ENCODE assay signal across 10 cellular contexts in genomic region chr1:224333939-224334701, GRCh38. TPM values are rescaled to one million over a fixed set of nuclear protein-coding genes. Genes with fewer than 3 reads are reported as not detected.
DNase-seq lines count a peak whose midpoint lies in the region; ATAC-seq, FAIRE-seq and TF ChIP-seq lines count a peak whose summit lies in the region.
"Had no signal": no experiment of that assay in that cellular context is flagged by ENCODE, and none has a peak within 500 bp of the region (broad histone marks: within the 10 kb centered on the region; RNA-seq: fewer than 3 reads in every experiment).

No MANE protein-coding gene starts in this region.

- H2AFZ ChIP-seq in fibroblast of lung (ENCODE audit: low read length) = no peak overlapping the region

- peaks cover 0 to 3% (median 2%) of the 10 kb centered on the region in 3 donors for H3K27me3 Mint-ChIP-seq in CD14-positive monocyte (ENCODE audit: low read depth in 3 of 3)

- H3K36me3 ChIP-seq in fibroblast of lung (ENCODE audit: control insufficient read depth, insufficient read depth, low read length) (no peaks in the 10 kb centered on the region), esophagus muscularis mucosa (no peaks in the 10 kb centered on the region)
- H3K36me3 ChIP-seq: adrenal gland had no signal

- H3K4me3 Mint-ChIP-seq in CD14-positive monocyte = no peak overlapping the region

- peak; percentile 16 for DNase-seq in AG08396 (ENCODE audit: low spot score)
- DNase-seq in GM12891 (ENCODE audit: insufficient read length, low spot score) = no peak
- peak; percentile 60 for DNase-seq in SIG-M5 (lab: John Stamatoyannopoulos, UW)
- peak; percentile 24 to 63 for DNase-seq in fibroblast of lung (ENCODE audit: low read depth in 2 of 2)
- no peak for DNase-seq in CD14-positive monocyte (ENCODE audit: low spot score)
- no peak for DNase-seq in activated effector memory CD4-positive, alpha-beta T cell treated with anti-CD3 and anti-CD28 coated beads, Interleukin-2, amount 50 U/mL, for 16 hours
- DNase-seq in esophagus muscularis mucosa (ENCODE audit: extremely low spot score) = no peak

- H3K4me1 Mint-ChIP-seq in CD14-positive monocyte = peaks cover 23% of the 10 kb centered on the region

- peaks cover 7 to 12% (median 11%) of the 10 kb centered on the region in 7 donors for H3K9me3 Mint-ChIP-seq in CD14-positive monocyte

- H3K4me1 ChIP-seq in fibroblast of lung (ENCODE audit: control insufficient read depth, extremely low read depth, insufficient read depth, low read length) = peaks cover 6% of the 10 kb centered on the region
- H3K4me1 ChIP-seq in esophagus muscularis mucosa = peaks cover 1 to 21% (median 12%) of the 10 kb centered on the region in 4 donors

- peaks cover 8% of the 10 kb centered on the region for H3K79me2 ChIP-seq in fibroblast of lung (ENCODE audit: control insufficient read depth, insufficient read depth, low read length)

- peak overlapping the region in 3 of 7 donors; percentile 2 to 78 (median 45) for H3K27ac Mint-ChIP-seq in CD14-positive monocyte

- TF ChIP-seq CTCF in fibroblast of lung (conservative IDR thresholded peaks at IDR 0.05 in 1 of 2, IDR thresholded peaks at IDR 0.05 in 1 of 2; ENCODE audit: low read depth in 1 of 2, low read length in 2 of 2) (no peak), CD14-positive monocyte (IDR thresholded peaks at IDR 0.05) (no peak), esophagus muscularis mucosa (IDR thresholded peaks at IDR 0.05) (no peak)

- no peak for ATAC-seq in HG03520 (IDR thresholded peaks at IDR 0.05; ENCODE audit: unreplicated experiment)

- peak; percentile 50 for FAIRE-seq in GM12891 (lab: Jason Lieb, UNC)

- H3K27me3 ChIP-seq in fibroblast of lung (ENCODE audit: control insufficient read depth, insufficient read depth, low read length) (no peaks in the 10 kb centered on the region), esophagus muscularis mucosa (peaks cover 0 to 8% (median 0%) of the 10 kb centered on the region in 4 donors)
- H3K27me3 ChIP-seq: adrenal gland had no signal

- H3K9me3 ChIP-seq in fibroblast of lung (ENCODE audit: control insufficient read depth, insufficient read depth, low read depth, low read length) = no peaks in the 10 kb centered on the region
- H3K9me3 ChIP-seq in esophagus muscularis mucosa = no peaks in the 10 kb centered on the region
- H3K9me3 ChIP-seq: adrenal gland had no signal

- 52% methylated on average over 5 of the region's 5 CpGs for WGBS in esophagus muscularis mucosa

- peak overlapping the region; percentile 4 for H3K27ac ChIP-seq in fibroblast of lung (ENCODE audit: insufficient read depth, low read length)
- no peak overlapping the region for H3K27ac ChIP-seq in esophagus muscularis mucosa (replicated peaks in 1 of 4)
- H3K27ac ChIP-seq: adrenal gland, SK-N-MC had no signal

- no peak overlapping the region for H3K4me2 ChIP-seq in fibroblast of lung (ENCODE audit: extremely low read depth, insufficient read depth, low read length)

- intact Hi-C loops in CD14-positive monocyte (cut with micrococcal nuclease) (loop anchor here (5.0 kb wide), 1 partner anchor 222 kb away; the partner anchor contains the start of gene FBXO28 (in 2 of the 2)), esophagus muscularis mucosa (cut with DNase I) (loop anchor here (2.0 to 10.0 kb wide), 3 partner anchors 121 to 217 kb away; no protein-coding TSS in a partner anchor)

- no peaks in the 10 kb centered on the region for H3K36me3 Mint-ChIP-seq in CD14-positive monocyte

- H3K9ac ChIP-seq in fibroblast of lung (ENCODE audit: insufficient read depth, low read length) = no peak overlapping the region

- no peak overlapping the region for H3K4me3 ChIP-seq in fibroblast of lung (replicated peaks in 1 of 4; ENCODE audit: control extremely low read depth in 1 of 4, insufficient read depth in 1 of 4, low read depth in 3 of 4, low read length in 4 of 4)
- no peak overlapping the region for H3K4me3 ChIP-seq in esophagus muscularis mucosa
- H3K4me3 ChIP-seq: adrenal gland, SK-N-MC had no signal

- no peak for TF ChIP-seq EP300 in esophagus muscularis mucosa (IDR thresholded peaks at IDR 0.05)

- TF ChIP-seq POLR2A in GM12891 (IDR thresholded peaks at IDR 0.05; ENCODE audit: low read depth, low read length) = no peak
- TF ChIP-seq POLR2A in esophagus muscularis mucosa (IDR thresholded peaks at IDR 0.05; ENCODE audit: low read depth) = no peak

- no peaks in the 10 kb centered on the region for H4K20me1 ChIP-seq in fibroblast of lung (ENCODE audit: control insufficient read depth, extremely low read depth, insufficient read depth, low read length)

TF ChIP-seq in GM12891, 5 proteins besides CTCF, POLR2A, EP300 and RAD21:
- TF ChIP-seq SPI1 (IDR thresholded peaks at IDR 0.05; ENCODE audit: low read depth, low read length) (no peak), POLR2AphosphoS5 (IDR thresholded peaks at IDR 0.05; ENCODE audit: low read depth, low read length) (no peak), PAX5 (IDR thresholded peaks at IDR 0.05; ENCODE audit: insufficient read depth, low read length, severe bottlenecking) (no peak), TAF1 (IDR thresholded peaks at IDR 0.05; ENCODE audit: low read depth, low read length) (no peak), POU2F2 (IDR thresholded peaks at IDR 0.05; ENCODE audit: low read depth, low read length) (no peak)

RNA-seq across cellular contexts. Expression of gene NVL, which starts 4.1 kb away (rescaled TPM):
- 15.7 TPM for polyA plus RNA-seq in GM12891 (2012; ENCODE audit: low read depth, missing spikeins)
- total RNA-seq in fibroblast of lung = 23.4 and 27.6 TPM in 2 replicates
- 20.5 and 28.9 TPM in 2 replicates for polyA plus RNA-seq in fibroblast of lung
- polyA plus RNA-seq in fibroblast of lung (2012) = 13.7 and 16.1 TPM in 2 replicates
- polyA minus RNA-seq in fibroblast of lung (ENCODE audit: low replicate concordance) = 3.6 and 15.3 TPM in 2 replicates
- polyA plus RNA-seq in CD14-positive monocyte = 1 to 10 TPM; 8.4 to 9.6 TPM
- total RNA-seq in esophagus muscularis mucosa = 10 to 100 TPM; 11.0 to 19.5 (median 15.9) TPM

RNA-seq across cellular contexts. Expression of gene CNIH4, which starts 22.6 kb away (rescaled TPM):
- polyA plus RNA-seq in GM12891 (2012; ENCODE audit: low read depth, missing spikeins) = 28.2 TPM
- 95.5 and 109 TPM in 2 replicates for total RNA-seq in fibroblast of lung
- polyA plus RNA-seq in fibroblast of lung = 67.5 and 76.0 TPM in 2 replicates
- 72.2 and 74.8 TPM in 2 replicates for polyA plus RNA-seq in fibroblast of lung (2012)
- polyA minus RNA-seq in fibroblast of lung (ENCODE audit: low replicate concordance) = 10.2 and 15.6 TPM in 2 replicates
- 100 to 1,000 TPM in 1 of 2 donors, 10 to 100 TPM in 1; 94.7 to 106 TPM for polyA plus RNA-seq in CD14-positive monocyte
- total RNA-seq in esophagus muscularis mucosa = 10 to 100 TPM; 34.0 to 61.0 (median 46.9) TPM

Comparison
In these comparisons a context has a peak if more than half of its experiments do, and no peak if none do; other contexts are left out.
1. DNase-seq: peak in AG08396 (single experiment), SIG-M5 (single experiment) and fibroblast of lung (2 of 2); none in GM12891 (single experiment), CD14-positive monocyte (single experiment), activated effector memory CD4-positive, alpha-beta T cell treated with anti-CD3 and anti-CD28 coated beads, Interleukin-2, amount 50 U/mL, for 16 hours (single experiment) and esophagus muscularis mucosa (single experiment).